In genomic region chr6:44675449-44675848, GRCh38 we compare ENCODE assay signal across 28 cellular contexts.
DNase-seq lines count a peak whose midpoint lies in the region; ATAC-seq, FAIRE-seq and TF ChIP-seq lines count a peak whose summit lies in the region.
"Had no signal": no experiment of that assay in that cellular context is flagged by ENCODE, and none has a peak within 500 bp of the region (broad histone marks: within the 10 kb centered on the region; RNA-seq: fewer than 3 reads in every experiment).

No MANE protein-coding gene starts in this region.

- H3K4me1 ChIP-seq in mammary epithelial cell (ENCODE audit: insufficient read depth, low read length) (peaks cover 40% of the 10 kb centered on the region), breast epithelium (no peaks in the 10 kb centered on the region), RWPE2 (ENCODE audit: insufficient read depth, poor library complexity, severe bottlenecking) (peaks cover 39% of the 10 kb centered on the region), smooth muscle cell (ENCODE audit: low read depth) (peaks cover 3% of the 10 kb centered on the region), small intestine (ENCODE audit: control insufficient read depth in 2 of 2, insufficient read depth in 1 of 2, low read depth in 1 of 2, low read length in 1 of 2) (no peaks in the 10 kb centered on the region)
- H3K4me1 ChIP-seq: Caco-2 had no signal

- no peaks in the 10 kb centered on the region for H3K9me3 ChIP-seq in mammary epithelial cell (replicated peaks; ENCODE audit: insufficient read depth, low read length)
- H3K9me3 ChIP-seq in breast epithelium: no peaks in the 10 kb centered on the region
- no peaks in the 10 kb centered on the region for H3K9me3 ChIP-seq in RWPE2 (ENCODE audit: severe bottlenecking)
- H3K9me3 ChIP-seq in smooth muscle cell (replicated peaks; ENCODE audit: low read depth): no peaks in the 10 kb centered on the region
- no peaks in the 10 kb centered on the region for H3K9me3 ChIP-seq in small intestine (ENCODE audit: control insufficient read depth, low read depth)
- H3K9me3 ChIP-seq: Caco-2, SJCRH30 had no signal

- CTCF ChIA-PET in mammary epithelial cell (lab: Charles Lee; ENCODE audit: low non-redundant PET): interaction anchor here (0.6 kb wide), 2 partner anchors 9 to 145 kb away, joined by 3 to 7 read pairs; no protein-coding TSS in a partner anchor

- peaks cover 22% of the 10 kb centered on the region for H3F3A ChIP-seq in smooth muscle cell (ENCODE audit: low read depth)

- H3K4me2 ChIP-seq in mammary epithelial cell (ENCODE audit: insufficient read depth, low read depth, low read length) (no peak overlapping the region), smooth muscle cell (no peak overlapping the region)
- H3K4me2 ChIP-seq: KMS-11 had no signal

- 42% methylated on average over 2 of the region's 2 CpGs for WGBS in mammary epithelial cell (ENCODE audit: low coverage, missing lambda C conversion rate)
- WGBS in smooth muscle cell (ENCODE audit: low lambda C conversion rate): 96% methylated on average over 2 of the region's 2 CpGs
- WGBS in small intestine, 3 donors: 84 to 87% (median 86%) methylated on average over 2 of the region's 2 CpGs

- TF ChIP-seq CTCF in mammary epithelial cell (conservative IDR thresholded peaks at IDR 0.05 in 1 of 2, IDR thresholded peaks at IDR 0.05 in 1 of 2; ENCODE audit: extremely low read depth in 1 of 2, insufficient read depth in 1 of 2, low read depth in 1 of 2, low read length in 2 of 2) (peak in 1 of 2 donors; percentile 14), breast epithelium (IDR thresholded peaks at IDR 0.05) (no peak), RWPE2 (IDR thresholded peaks at IDR 0.05; ENCODE audit: poor library complexity, severe bottlenecking) (peak; percentile 31), smooth muscle cell (IDR thresholded peaks at IDR 0.05; ENCODE audit: borderline replicate concordance, insufficient read depth, poor library complexity, severe bottlenecking) (no peak)

- DNase-seq in mammary epithelial cell (peak; percentile 74), breast epithelium (ENCODE audit: low spot score in 2 of 2) (no peak), RWPE2 (ENCODE audit: low spot score) (no peak), epithelial cell of prostate (ENCODE audit: low read depth, low spot score) (peak; percentile 83), smooth muscle cell (lab: John Stamatoyannopoulos, UW; ENCODE audit: unreplicated experiment) (no peak), GOT3 (lab: John Stamatoyannopoulos, UW) (no peak), small intestine (no peak)
- DNase-seq: Caco-2; CD8-positive, alpha-beta T cell; DMS 273 treated with DMSO at 0.1 percent for 48 hours; DMS79; EL; GF-D8; H7; NCI-H1048; NCI-H1694 treated with DMSO at 0.1 percent for 48 hours; NCI-H2227 treated with DMSO at 0.1 percent for 48 hours; NCI-H526 treated with DMSO at 0.1 percent for 48 hours; OCI-M1 had no signal

- H3K27me3 ChIP-seq in mammary epithelial cell (ENCODE audit: insufficient read depth, low read length) (no peaks in the 10 kb centered on the region), breast epithelium (no peaks in the 10 kb centered on the region), RWPE2 (ENCODE audit: insufficient read depth, poor library complexity, severe bottlenecking) (no peaks in the 10 kb centered on the region), smooth muscle cell (ENCODE audit: low read depth) (no peaks in the 10 kb centered on the region), small intestine (ENCODE audit: control insufficient read depth in 2 of 2, insufficient read depth in 2 of 2, low read length in 2 of 2) (no peaks in the 10 kb centered on the region)
- H3K27me3 ChIP-seq: SJCRH30 had no signal

- no peaks in the 10 kb centered on the region for H4K20me1 ChIP-seq in mammary epithelial cell (ENCODE audit: insufficient read depth, low read length)
- H4K20me1 ChIP-seq in smooth muscle cell (ENCODE audit: low read depth): no peaks in the 10 kb centered on the region

- in situ Hi-C loops in mammary epithelial cell (cut with MboI; ENCODE audit: low sequenced_read_pairs in 2 of 2): no loop called here

- H3K79me2 ChIP-seq in mammary epithelial cell (ENCODE audit: insufficient read depth, low read length) (no peaks in the 10 kb centered on the region), smooth muscle cell (ENCODE audit: low read depth) (no peaks in the 10 kb centered on the region)

- H3K27ac ChIP-seq in mammary epithelial cell (ENCODE audit: insufficient read depth, low read depth, low read length) (peak overlapping the region; percentile 52), breast epithelium (no peak overlapping the region), RWPE2 (ENCODE audit: poor library complexity, severe bottlenecking) (peak overlapping the region; percentile 91), epithelial cell of prostate (peak overlapping the region; percentile 96), smooth muscle cell (ENCODE audit: low read depth) (peak overlapping the region; percentile 64), small intestine (ENCODE audit: low read depth in 1 of 2, low read length in 1 of 2) (no peak overlapping the region)
- H3K27ac ChIP-seq: 22Rv1, C4-2B, HL-60, KMS-11, SJCRH30 had no signal

- no peak for TF ChIP-seq POLR2A in breast epithelium (IDR thresholded peaks at IDR 0.05)

- H3K9ac ChIP-seq in mammary epithelial cell (ENCODE audit: insufficient read depth, low read length) (peak overlapping the region; percentile 7), smooth muscle cell (ENCODE audit: low read depth) (no peak overlapping the region)
- H3K9ac ChIP-seq: KMS-11 had no signal

- intact Hi-C loops in mammary epithelial cell (cut with micrococcal nuclease) (no loop called here), breast epithelium (cut with DNase I; ENCODE audit: low total_unique reads) (no loop called here)

- peak; percentile 56 for ATAC-seq in RWPE2 (ENCODE audit: low read depth)
- no peak for ATAC-seq in GM19328 (IDR thresholded peaks at IDR 0.05; ENCODE audit: unreplicated experiment)
- ATAC-seq: CD8-positive, alpha-beta T cell; Right ventricle myocardium inferior; SK-N-SH treated with all-trans-retinoic acid at 6 μM for 48 hours had no signal

- H2AFZ ChIP-seq in mammary epithelial cell (ENCODE audit: low read depth, low read length): no peak overlapping the region
- H2AFZ ChIP-seq in smooth muscle cell (ENCODE audit: low read depth): peak overlapping the region; percentile 29

- BruUV-seq in mammary epithelial cell (replicated peaks; lab: Mats Ljungman, UMichigan): no TSS peak

- dilution Hi-C loops in mammary epithelial cell (cut with HindIII; ENCODE audit: low sequenced_read_pairs): no loop called here

- no peaks in the 10 kb centered on the region for H3K36me3 ChIP-seq in mammary epithelial cell (ENCODE audit: insufficient read depth, low read length)
- no peaks in the 10 kb centered on the region for H3K36me3 ChIP-seq in breast epithelium
- no peaks in the 10 kb centered on the region for H3K36me3 ChIP-seq in RWPE2 (ENCODE audit: low read depth)
- no peaks in the 10 kb centered on the region for H3K36me3 ChIP-seq in smooth muscle cell (ENCODE audit: low read depth)
- no peaks in the 10 kb centered on the region for H3K36me3 ChIP-seq in small intestine (ENCODE audit: control insufficient read depth in 2 of 2, insufficient read depth in 2 of 2, low read length in 2 of 2)
- H3K36me3 ChIP-seq: SJCRH30 had no signal

- no peak for FAIRE-seq in small intestine (lab: Jason Lieb, UNC)
- FAIRE-seq: GM12891 had no signal

- H3K4me3 ChIP-seq in mammary epithelial cell (replicated peaks in 1 of 3; ENCODE audit: insufficient read depth in 1 of 3, low read depth in 2 of 3, low read length in 3 of 3) (no peak overlapping the region), breast epithelium (no peak overlapping the region), RWPE2 (ENCODE audit: severe bottlenecking) (no peak overlapping the region), smooth muscle cell (no peak overlapping the region), small intestine (ENCODE audit: low read depth in 1 of 2, low read length in 2 of 2) (no peak overlapping the region)
- H3K4me3 ChIP-seq: SJCRH30 had no signal

Comparison
In these comparisons a context has a peak if more than half of its experiments do, and no peak if none do; other contexts are left out.
1. DNase-seq: peak in mammary epithelial cell (single experiment) and epithelial cell of prostate (single experiment); none in breast epithelium (0 of 2), RWPE2 (single experiment), smooth muscle cell (single experiment), GOT3 (single experiment) and small intestine (single experiment).
2. H3K27ac ChIP-seq: peak in mammary epithelial cell (single experiment), RWPE2 (single experiment), epithelial cell of prostate (single experiment) and smooth muscle cell (single experiment); none in breast epithelium (0 of 2) and small intestine (0 of 2).